In the genomic region with DNA sequence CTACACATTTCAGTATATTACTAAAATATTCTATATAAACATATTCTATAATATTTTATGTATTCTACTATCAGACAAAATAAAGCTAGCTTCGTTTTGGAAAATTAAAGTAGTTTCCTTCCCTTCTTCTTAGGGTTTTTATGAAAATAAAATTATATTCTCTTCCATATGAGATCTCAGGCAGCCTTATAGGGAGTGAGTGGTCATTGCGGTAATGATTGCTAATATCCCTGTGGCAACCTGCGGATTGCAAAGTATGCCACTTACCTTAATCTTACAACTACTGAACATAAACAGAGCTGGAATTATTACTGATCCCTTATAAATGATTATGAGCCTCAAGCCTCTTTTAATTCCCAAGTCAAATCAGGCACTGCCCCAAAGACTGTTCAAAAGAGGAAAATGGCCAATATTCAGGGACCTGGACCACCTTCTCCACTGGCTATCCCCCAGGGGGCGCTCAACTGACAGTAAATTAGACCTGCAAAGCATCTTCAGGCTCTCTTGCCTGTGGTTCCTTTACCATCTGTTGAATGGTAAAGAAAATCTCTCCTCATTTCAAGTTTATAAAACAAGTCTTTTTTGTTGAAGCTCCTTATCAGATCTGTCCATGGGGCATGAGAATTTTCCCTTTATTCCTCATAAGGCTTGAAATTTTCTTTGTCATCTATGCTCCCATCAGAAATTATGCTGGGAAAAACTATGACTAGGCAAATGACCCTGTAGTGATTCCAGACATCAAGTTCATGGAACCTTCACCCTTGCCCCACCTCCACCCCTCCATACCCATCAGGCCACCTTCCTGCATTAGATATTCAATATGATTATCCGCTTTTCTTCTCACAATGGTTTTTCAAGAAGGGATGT, we compare ENCODE assay signal across 1 cellular context.
TF ChIP-seq lines count a peak whose summit lies in the region.

No MANE protein-coding gene starts in this region.

TF ChIP-seq in HepG2, 621 proteins besides CTCF, POLR2A, EP300 and RAD21 (continued from another document and continues in another):
- TF ChIP-seq, protein P1, sequence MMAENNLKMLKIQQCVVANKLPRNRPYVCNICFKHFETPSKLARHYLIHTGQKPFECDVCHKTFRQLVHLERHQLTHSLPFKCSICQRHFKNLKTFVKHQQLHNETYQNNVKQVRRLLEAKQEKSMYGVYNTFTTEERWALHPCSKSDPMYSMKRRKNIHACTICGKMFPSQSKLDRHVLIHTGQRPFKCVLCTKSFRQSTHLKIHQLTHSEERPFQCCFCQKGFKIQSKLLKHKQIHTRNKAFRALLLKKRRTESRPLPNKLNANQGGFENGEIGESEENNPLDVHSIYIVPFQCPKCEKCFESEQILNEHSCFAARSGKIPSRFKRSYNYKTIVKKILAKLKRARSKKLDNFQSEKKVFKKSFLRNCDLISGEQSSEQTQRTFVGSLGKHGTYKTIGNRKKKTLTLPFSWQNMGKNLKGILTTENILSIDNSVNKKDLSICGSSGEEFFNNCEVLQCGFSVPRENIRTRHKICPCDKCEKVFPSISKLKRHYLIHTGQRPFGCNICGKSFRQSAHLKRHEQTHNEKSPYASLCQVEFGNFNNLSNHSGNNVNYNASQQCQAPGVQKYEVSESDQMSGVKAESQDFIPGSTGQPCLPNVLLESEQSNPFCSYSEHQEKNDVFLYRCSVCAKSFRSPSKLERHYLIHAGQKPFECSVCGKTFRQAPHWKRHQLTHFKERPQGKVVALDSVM (CRISPR knock-in tag; IDR thresholded peaks at IDR 0.05) = no peak
- TF ChIP-seq, protein P2, sequence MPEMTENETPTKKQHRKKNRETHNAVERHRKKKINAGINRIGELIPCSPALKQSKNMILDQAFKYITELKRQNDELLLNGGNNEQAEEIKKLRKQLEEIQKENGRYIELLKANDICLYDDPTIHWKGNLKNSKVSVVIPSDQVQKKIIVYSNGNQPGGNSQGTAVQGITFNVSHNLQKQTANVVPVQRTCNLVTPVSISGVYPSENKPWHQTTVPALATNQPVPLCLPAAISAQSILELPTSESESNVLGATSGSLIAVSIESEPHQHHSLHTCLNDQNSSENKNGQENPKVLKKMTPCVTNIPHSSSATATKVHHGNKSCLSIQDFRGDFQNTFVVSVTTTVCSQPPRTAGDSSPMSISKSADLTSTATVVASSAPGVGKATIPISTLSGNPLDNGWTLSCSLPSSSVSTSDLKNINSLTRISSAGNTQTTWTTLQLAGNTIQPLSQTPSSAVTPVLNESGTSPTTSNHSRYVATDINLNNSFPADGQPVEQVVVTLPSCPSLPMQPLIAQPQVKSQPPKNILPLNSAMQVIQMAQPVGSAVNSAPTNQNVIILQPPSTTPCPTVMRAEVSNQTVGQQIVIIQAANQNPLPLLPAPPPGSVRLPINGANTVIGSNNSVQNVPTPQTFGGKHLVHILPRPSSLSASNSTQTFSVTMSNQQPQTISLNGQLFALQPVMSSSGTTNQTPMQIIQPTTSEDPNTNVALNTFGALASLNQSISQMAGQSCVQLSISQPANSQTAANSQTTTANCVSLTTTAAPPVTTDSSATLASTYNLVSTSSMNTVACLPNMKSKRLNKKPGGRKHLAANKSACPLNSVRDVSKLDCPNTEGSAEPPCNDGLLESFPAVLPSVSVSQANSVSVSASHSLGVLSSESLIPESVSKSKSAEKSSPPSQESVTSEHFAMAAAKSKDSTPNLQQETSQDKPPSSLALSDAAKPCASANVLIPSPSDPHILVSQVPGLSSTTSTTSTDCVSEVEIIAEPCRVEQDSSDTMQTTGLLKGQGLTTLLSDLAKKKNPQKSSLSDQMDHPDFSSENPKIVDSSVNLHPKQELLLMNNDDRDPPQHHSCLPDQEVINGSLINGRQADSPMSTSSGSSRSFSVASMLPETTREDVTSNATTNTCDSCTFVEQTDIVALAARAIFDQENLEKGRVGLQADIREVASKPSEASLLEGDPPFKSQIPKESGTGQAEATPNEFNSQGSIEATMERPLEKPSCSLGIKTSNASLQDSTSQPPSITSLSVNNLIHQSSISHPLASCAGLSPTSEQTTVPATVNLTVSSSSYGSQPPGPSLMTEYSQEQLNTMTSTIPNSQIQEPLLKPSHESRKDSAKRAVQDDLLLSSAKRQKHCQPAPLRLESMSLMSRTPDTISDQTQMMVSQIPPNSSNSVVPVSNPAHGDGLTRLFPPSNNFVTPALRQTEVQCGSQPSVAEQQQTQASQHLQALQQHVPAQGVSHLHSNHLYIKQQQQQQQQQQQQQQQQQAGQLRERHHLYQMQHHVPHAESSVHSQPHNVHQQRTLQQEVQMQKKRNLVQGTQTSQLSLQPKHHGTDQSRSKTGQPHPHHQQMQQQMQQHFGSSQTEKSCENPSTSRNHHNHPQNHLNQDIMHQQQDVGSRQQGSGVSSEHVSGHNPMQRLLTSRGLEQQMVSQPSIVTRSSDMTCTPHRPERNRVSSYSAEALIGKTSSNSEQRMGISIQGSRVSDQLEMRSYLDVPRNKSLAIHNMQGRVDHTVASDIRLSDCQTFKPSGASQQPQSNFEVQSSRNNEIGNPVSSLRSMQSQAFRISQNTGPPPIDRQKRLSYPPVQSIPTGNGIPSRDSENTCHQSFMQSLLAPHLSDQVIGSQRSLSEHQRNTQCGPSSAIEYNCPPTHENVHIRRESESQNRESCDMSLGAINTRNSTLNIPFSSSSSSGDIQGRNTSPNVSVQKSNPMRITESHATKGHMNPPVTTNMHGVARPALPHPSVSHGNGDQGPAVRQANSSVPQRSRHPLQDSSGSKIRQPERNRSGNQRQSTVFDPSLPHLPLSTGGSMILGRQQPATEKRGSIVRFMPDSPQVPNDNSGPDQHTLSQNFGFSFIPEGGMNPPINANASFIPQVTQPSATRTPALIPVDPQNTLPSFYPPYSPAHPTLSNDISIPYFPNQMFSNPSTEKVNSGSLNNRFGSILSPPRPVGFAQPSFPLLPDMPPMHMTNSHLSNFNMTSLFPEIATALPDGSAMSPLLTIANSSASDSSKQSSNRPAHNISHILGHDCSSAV (CRISPR knock-in tag; IDR thresholded peaks at IDR 0.05; ENCODE audit: borderline replicate concordance) = no peak
- TF ChIP-seq, protein P3, sequence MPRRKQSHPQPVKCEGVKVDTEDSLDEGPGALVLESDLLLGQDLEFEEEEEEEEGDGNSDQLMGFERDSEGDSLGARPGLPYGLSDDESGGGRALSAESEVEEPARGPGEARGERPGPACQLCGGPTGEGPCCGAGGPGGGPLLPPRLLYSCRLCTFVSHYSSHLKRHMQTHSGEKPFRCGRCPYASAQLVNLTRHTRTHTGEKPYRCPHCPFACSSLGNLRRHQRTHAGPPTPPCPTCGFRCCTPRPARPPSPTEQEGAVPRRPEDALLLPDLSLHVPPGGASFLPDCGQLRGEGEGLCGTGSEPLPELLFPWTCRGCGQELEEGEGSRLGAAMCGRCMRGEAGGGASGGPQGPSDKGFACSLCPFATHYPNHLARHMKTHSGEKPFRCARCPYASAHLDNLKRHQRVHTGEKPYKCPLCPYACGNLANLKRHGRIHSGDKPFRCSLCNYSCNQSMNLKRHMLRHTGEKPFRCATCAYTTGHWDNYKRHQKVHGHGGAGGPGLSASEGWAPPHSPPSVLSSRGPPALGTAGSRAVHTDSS (CRISPR knock-in tag; conservative IDR thresholded peaks at IDR 0.05) = no peak
- no peak for TF ChIP-seq ZMYM2 (CRISPR knock-in tag; IDR thresholded peaks at IDR 0.05)
- TF ChIP-seq, protein P4, sequence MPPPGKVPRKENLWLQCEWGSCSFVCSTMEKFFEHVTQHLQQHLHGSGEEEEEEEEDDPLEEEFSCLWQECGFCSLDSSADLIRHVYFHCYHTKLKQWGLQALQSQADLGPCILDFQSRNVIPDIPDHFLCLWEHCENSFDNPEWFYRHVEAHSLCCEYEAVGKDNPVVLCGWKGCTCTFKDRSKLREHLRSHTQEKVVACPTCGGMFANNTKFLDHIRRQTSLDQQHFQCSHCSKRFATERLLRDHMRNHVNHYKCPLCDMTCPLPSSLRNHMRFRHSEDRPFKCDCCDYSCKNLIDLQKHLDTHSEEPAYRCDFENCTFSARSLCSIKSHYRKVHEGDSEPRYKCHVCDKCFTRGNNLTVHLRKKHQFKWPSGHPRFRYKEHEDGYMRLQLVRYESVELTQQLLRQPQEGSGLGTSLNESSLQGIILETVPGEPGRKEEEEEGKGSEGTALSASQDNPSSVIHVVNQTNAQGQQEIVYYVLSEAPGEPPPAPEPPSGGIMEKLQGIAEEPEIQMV (CRISPR knock-in tag; IDR thresholded peaks at IDR 0.05; ENCODE audit: low read depth) = no peak
- no peak for TF ChIP-seq ZSCAN30 (CRISPR knock-in tag; IDR thresholded peaks at IDR 0.05)
- no peak for TF ChIP-seq POLR2AphosphoS5 (IDR thresholded peaks at IDR 0.05; ENCODE audit: low read depth, low read length)
- TF ChIP-seq, protein P5, sequence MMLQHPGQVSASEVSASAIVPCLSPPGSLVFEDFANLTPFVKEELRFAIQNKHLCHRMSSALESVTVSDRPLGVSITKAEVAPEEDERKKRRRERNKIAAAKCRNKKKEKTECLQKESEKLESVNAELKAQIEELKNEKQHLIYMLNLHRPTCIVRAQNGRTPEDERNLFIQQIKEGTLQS (CRISPR knock-in tag; IDR thresholded peaks at IDR 0.05) = no peak
- TF ChIP-seq, protein P6, sequence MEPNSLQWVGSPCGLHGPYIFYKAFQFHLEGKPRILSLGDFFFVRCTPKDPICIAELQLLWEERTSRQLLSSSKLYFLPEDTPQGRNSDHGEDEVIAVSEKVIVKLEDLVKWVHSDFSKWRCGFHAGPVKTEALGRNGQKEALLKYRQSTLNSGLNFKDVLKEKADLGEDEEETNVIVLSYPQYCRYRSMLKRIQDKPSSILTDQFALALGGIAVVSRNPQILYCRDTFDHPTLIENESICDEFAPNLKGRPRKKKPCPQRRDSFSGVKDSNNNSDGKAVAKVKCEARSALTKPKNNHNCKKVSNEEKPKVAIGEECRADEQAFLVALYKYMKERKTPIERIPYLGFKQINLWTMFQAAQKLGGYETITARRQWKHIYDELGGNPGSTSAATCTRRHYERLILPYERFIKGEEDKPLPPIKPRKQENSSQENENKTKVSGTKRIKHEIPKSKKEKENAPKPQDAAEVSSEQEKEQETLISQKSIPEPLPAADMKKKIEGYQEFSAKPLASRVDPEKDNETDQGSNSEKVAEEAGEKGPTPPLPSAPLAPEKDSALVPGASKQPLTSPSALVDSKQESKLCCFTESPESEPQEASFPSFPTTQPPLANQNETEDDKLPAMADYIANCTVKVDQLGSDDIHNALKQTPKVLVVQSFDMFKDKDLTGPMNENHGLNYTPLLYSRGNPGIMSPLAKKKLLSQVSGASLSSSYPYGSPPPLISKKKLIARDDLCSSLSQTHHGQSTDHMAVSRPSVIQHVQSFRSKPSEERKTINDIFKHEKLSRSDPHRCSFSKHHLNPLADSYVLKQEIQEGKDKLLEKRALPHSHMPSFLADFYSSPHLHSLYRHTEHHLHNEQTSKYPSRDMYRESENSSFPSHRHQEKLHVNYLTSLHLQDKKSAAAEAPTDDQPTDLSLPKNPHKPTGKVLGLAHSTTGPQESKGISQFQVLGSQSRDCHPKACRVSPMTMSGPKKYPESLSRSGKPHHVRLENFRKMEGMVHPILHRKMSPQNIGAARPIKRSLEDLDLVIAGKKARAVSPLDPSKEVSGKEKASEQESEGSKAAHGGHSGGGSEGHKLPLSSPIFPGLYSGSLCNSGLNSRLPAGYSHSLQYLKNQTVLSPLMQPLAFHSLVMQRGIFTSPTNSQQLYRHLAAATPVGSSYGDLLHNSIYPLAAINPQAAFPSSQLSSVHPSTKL (CRISPR knock-in tag; IDR thresholded peaks at IDR 0.05) = peak; percentile 19; the same call in 1 of the 2 replicates
- TF ChIP-seq, protein P7, sequence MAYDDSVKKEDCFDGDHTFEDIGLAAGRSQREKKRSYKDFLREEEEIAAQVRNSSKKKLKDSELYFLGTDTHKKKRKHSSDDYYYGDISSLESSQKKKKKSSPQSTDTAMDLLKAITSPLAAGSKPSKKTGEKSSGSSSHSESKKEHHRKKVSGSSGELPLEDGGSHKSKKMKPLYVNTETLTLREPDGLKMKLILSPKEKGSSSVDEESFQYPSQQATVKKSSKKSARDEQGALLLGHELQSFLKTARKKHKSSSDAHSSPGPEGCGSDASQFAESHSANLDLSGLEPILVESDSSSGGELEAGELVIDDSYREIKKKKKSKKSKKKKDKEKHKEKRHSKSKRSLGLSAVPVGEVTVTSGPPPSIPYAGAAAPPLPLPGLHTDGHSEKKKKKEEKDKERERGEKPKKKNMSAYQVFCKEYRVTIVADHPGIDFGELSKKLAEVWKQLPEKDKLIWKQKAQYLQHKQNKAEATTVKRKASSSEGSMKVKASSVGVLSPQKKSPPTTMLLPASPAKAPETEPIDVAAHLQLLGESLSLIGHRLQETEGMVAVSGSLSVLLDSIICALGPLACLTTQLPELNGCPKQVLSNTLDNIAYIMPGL (CRISPR knock-in tag; IDR thresholded peaks at IDR 0.05; ENCODE audit: borderline replicate concordance in 1 of 2, low read depth in 1 of 2) = no peak
- TF ChIP-seq, protein P8, sequence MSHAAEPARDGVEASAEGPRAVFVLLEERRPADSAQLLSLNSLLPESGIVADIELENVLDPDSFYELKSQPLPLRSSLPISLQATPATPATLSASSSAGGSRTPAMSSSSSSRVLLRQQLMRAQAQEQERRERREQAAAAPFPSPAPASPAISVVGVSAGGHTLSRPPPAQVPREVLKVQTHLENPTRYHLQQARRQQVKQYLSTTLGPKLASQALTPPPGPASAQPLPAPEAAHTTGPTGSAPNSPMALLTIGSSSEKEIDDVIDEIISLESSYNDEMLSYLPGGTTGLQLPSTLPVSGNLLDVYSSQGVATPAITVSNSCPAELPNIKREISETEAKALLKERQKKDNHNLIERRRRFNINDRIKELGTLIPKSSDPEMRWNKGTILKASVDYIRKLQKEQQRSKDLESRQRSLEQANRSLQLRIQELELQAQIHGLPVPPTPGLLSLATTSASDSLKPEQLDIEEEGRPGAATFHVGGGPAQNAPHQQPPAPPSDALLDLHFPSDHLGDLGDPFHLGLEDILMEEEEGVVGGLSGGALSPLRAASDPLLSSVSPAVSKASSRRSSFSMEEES (CRISPR knock-in tag; IDR thresholded peaks at IDR 0.05) = no peak
- no peak for TF ChIP-seq SIX4 (CRISPR knock-in tag; IDR thresholded peaks at IDR 0.05)
- TF ChIP-seq ZNF232 (CRISPR knock-in tag; IDR thresholded peaks at IDR 0.05; ENCODE audit: borderline replicate concordance) = no peak
- no peak for TF ChIP-seq CHCHD3 (CRISPR knock-in tag; IDR thresholded peaks at IDR 0.05)
- TF ChIP-seq MEIS2 (CRISPR knock-in tag; IDR thresholded peaks at IDR 0.05) = no peak
- peak in 1 of 2 experiments; percentile 38; a peak in 1 of 4 replicates for TF ChIP-seq KLF16 (CRISPR knock-in tag; IDR thresholded peaks at IDR 0.05)
- TF ChIP-seq PHF5A (CRISPR knock-in tag; IDR thresholded peaks at IDR 0.05; ENCODE audit: low read depth, unreplicated experiment) = no peak
- TF ChIP-seq SMC3 (IDR thresholded peaks at IDR 0.05; ENCODE audit: low read length) = peak; percentile 97
- no peak for TF ChIP-seq ZNF83 (CRISPR knock-in tag; IDR thresholded peaks at IDR 0.05; ENCODE audit: borderline replicate concordance)
- TF ChIP-seq RXRB (CRISPR knock-in tag; IDR thresholded peaks at IDR 0.05; ENCODE audit: borderline replicate concordance) = peak; percentile 37; the same call in 1 of the 2 replicates
- 0 out of 2 replicates have a peak, but pooled peaks have one; percentile 21 for TF ChIP-seq MED1 (CRISPR knock-in tag; IDR thresholded peaks at IDR 0.05)
- TF ChIP-seq SRSF4 (IDR thresholded peaks at IDR 0.05; ENCODE audit: low read depth, low read length, poor library complexity, severe bottlenecking) = no peak
- TF ChIP-seq MAF1 (CRISPR knock-in tag; IDR thresholded peaks at IDR 0.05; ENCODE audit: borderline replicate concordance) = no peak
- TF ChIP-seq ZMYM4 (CRISPR knock-in tag; IDR thresholded peaks at IDR 0.05) = no peak
- no peak for TF ChIP-seq TARDBP (CRISPR knock-in tag; IDR thresholded peaks at IDR 0.05)
- TF ChIP-seq FOSL2 (CRISPR knock-in tag; IDR thresholded peaks at IDR 0.05) = peak; percentile 16; the same call in 1 of the 2 replicates
- no peak for TF ChIP-seq MTF2 (CRISPR knock-in tag; IDR thresholded peaks at IDR 0.05; ENCODE audit: borderline replicate concordance)
- no peak for TF ChIP-seq PRPF4 (IDR thresholded peaks at IDR 0.05; ENCODE audit: low read depth, low read length, poor library complexity, severe bottlenecking)
- TF ChIP-seq JUND (CRISPR knock-in tag; IDR thresholded peaks at IDR 0.05) = no peak
- no peak for TF ChIP-seq ZNF670 (CRISPR knock-in tag; IDR thresholded peaks at IDR 0.05; ENCODE audit: borderline replicate concordance)
- TF ChIP-seq HMG20A (CRISPR knock-in tag; IDR thresholded peaks at IDR 0.05; ENCODE audit: borderline replicate concordance) = 0 out of 2 replicates have a peak, but pooled peaks have one; percentile 25
